ENCODE assay signal across 8 cellular contexts in genomic region chr3:175941352-175941751, GRCh38.
A peak's percentile ranks its signal among the peaks of the same experiment; 100 is the strongest.
DNase-seq lines count a peak whose midpoint lies in the region; ATAC-seq and TF ChIP-seq lines count a peak whose summit lies in the region.

No MANE protein-coding gene starts in this region.

- H3K4ac ChIP-seq in H9 (ENCODE audit: low read depth, low read length) = no peak overlapping the region

- H2BK5ac ChIP-seq in H9 (ENCODE audit: insufficient read length, low read length) = no peak overlapping the region

- H3K36me3 ChIP-seq in Panc1 (ENCODE audit: control insufficient read depth, insufficient read depth, low read length) = no peaks in the 10 kb centered on the region

- no peak overlapping the region for H2BK12ac ChIP-seq in H9 (ENCODE audit: insufficient read length, low read depth, low read length)

- peak overlapping the region; percentile 47 for H3K18ac ChIP-seq in H9 (ENCODE audit: insufficient read length, low read depth, low read length)

- ATAC-seq in Panc1 (no peak), right cardiac atrium (no peak)

- CTCF ChIA-PET in Panc1 (lab: Charles Lee) = no interaction called here

- no peak overlapping the region for H2AK5ac ChIP-seq in H9 (ENCODE audit: insufficient read length, low read length)

- H4K91ac ChIP-seq in H9 (ENCODE audit: insufficient read length, low read depth, low read length) = no peak overlapping the region

- no peak overlapping the region for H3K4me3 ChIP-seq in Panc1 (ENCODE audit: low read depth in 2 of 2, low read length in 2 of 2)
- no peak overlapping the region for H3K4me3 ChIP-seq in right cardiac atrium (ENCODE audit: low read length)

- H3K27ac Mint-ChIP-seq in H9 = peak overlapping the region in 1 of 3 experiments; percentile 69; a peak in 2 of 7 replicates

- no TSS peak for BruUV-seq in Panc1 (replicated peaks; lab: Mats Ljungman, UMichigan)

- no peaks in the 10 kb centered on the region for H3K23me2 ChIP-seq in H9 (ENCODE audit: insufficient read length, low read depth, low read length, poor library complexity, severe bottlenecking)

- H3T11ph ChIP-seq in H9 (ENCODE audit: low read length) = no peak overlapping the region

- H3K4me2 ChIP-seq in H9 (ENCODE audit: insufficient read depth, insufficient read length, low read length) = no peak overlapping the region

- no peak overlapping the region for H2BK20ac ChIP-seq in H9 (ENCODE audit: low read depth, low read length, poor library complexity, severe bottlenecking)

- H3K4me1 Mint-ChIP-seq in H9 = peaks cover 4% of the 10 kb centered on the region in 2 experiments; a peak in 3 of 4 replicates

- H3K79me1 ChIP-seq in H9 (ENCODE audit: insufficient read depth, low read depth, low read length, poor library complexity, severe bottlenecking) = no peaks in the 10 kb centered on the region

- peaks cover 17 to 43% (median 26%) of the 10 kb centered on the region in 3 experiments for H3K36me3 Mint-ChIP-seq in H9 (ENCODE audit: insufficient read depth in 1 of 3, low read depth in 3 of 3)

- no peak overlapping the region for H3K4me3 Mint-ChIP-seq in H9

- H3K9me3 Mint-ChIP-seq in H9 = peaks cover 27 to 46% of the 10 kb centered on the region in 2 experiments

- H4K20me1 ChIP-seq in H9 (ENCODE audit: control insufficient read depth, insufficient read depth, insufficient read length) = no peaks in the 10 kb centered on the region

- in situ Hi-C loops in Panc1 (cut with HindIII; ENCODE audit: low pct_unique_long_range_greater_than_20kb, low sequenced_read_pairs) = no loop called here

- H2AFZ ChIP-seq in H9 (ENCODE audit: low read length) = peak overlapping the region; percentile 57

- H3K27me3 ChIP-seq in H9 (ENCODE audit: insufficient read depth, low read length) = no peaks in the 10 kb centered on the region
- H3K27me3 ChIP-seq in Panc1 (ENCODE audit: control insufficient read depth, insufficient read depth, low read length) = no peaks in the 10 kb centered on the region
- H3K27me3 ChIP-seq in right cardiac atrium (ENCODE audit: control insufficient read depth, insufficient read depth) = no peaks in the 10 kb centered on the region

- H3K56ac ChIP-seq in H9 (ENCODE audit: insufficient read length, low read depth, low read length) = no peak overlapping the region

- H3K9me3 ChIP-seq in H9 (ENCODE audit: control insufficient read depth, low read depth, low read length) = peaks cover 2% of the 10 kb centered on the region
- peaks cover 14% of the 10 kb centered on the region; the same call in 1 of the 2 replicates for H3K9me3 ChIP-seq in Panc1 (ENCODE audit: control insufficient read depth, insufficient read depth, low read depth, low read length)
- H3K9me3 ChIP-seq in right cardiac atrium (ENCODE audit: control insufficient read depth, low read length) = no peaks in the 10 kb centered on the region

- no peak overlapping the region for H3K14ac ChIP-seq in H9 (ENCODE audit: insufficient read depth, low read length)

- intact Hi-C loops in Panc1 (cut with micrococcal nuclease; ENCODE audit: unreplicated experiment) (no loop called here), right cardiac atrium (cut with DNase I) (no loop called here)

- no peak overlapping the region for H3K9ac ChIP-seq in H9 (ENCODE audit: extremely low read depth, insufficient read length, low read length)

- H4K8ac ChIP-seq in H9 (replicated peaks; ENCODE audit: insufficient read length, low read depth, low read length) = no peak overlapping the region

- no peak overlapping the region for H2BK120ac ChIP-seq in H9 (ENCODE audit: low read depth, low read length, poor library complexity, severe bottlenecking)

- no peak overlapping the region for H3K27ac ChIP-seq in H9 (ENCODE audit: insufficient read length, low read depth, low read length)
- H3K27ac ChIP-seq in Panc1 (ENCODE audit: low read length) = no peak overlapping the region
- H3K27ac ChIP-seq in right cardiac atrium (ENCODE audit: low read length) = no peak overlapping the region

- H3K4me1 ChIP-seq in H9 (ENCODE audit: insufficient read depth, low read length) (no peaks in the 10 kb centered on the region), Panc1 (ENCODE audit: control insufficient read depth, insufficient read depth, low read length) (no peaks in the 10 kb centered on the region), right cardiac atrium (ENCODE audit: control insufficient read depth, insufficient read depth, low read length) (no peaks in the 10 kb centered on the region)

- no peak overlapping the region for H2BK15ac ChIP-seq in H9 (ENCODE audit: low read depth, low read length)

- POLR2A ChIA-PET in Panc1 (lab: Charles Lee) = no interaction called here

- H4K5ac ChIP-seq in H9 (ENCODE audit: insufficient read length, low read depth, low read length) = no peak overlapping the region

- peak; percentile 61 for TF ChIP-seq CTCF in H9 (conservative IDR thresholded peaks at IDR 0.05)
- peak; percentile 42 for TF ChIP-seq CTCF in Panc1 (IDR thresholded peaks at IDR 0.05)

- H3K27me3 Mint-ChIP-seq in H9 (ENCODE audit: low read depth) = no peaks in the 10 kb centered on the region

- no peak overlapping the region for H3K23ac ChIP-seq in H9 (ENCODE audit: insufficient read length, low read depth, low read length)

- no peaks in the 10 kb centered on the region for H3K79me2 ChIP-seq in H9 (ENCODE audit: insufficient read depth, low read length)

- DNase-seq in DMS 273 (lab: John Stamatoyannopoulos, UW; ENCODE audit: unreplicated experiment) = peak; percentile 70
- DNase-seq in H9 = peak; percentile 80
- no peak for DNase-seq in Panc1 (ENCODE audit: low read depth, low spot score)
- DNase-seq in iPS-NIHi7 (ENCODE audit: extremely low spot score) = peak; percentile 18
- no peak for DNase-seq in SW480 (ENCODE audit: low spot score)
- no peak for DNase-seq in occipital lobe (lab: John Stamatoyannopoulos, UW)
- no peak for DNase-seq in NK-92 treated with Interleukin-12 subunit alpha and Interleukin-12 subunit beta, amount 100 ng/mL, for 24 hours (lab: John Stamatoyannopoulos, UW)
- no peak for DNase-seq in right cardiac atrium

Comparison
In these comparisons a context has a peak if more than half of its experiments do, and no peak if none do; other contexts are left out.
1. DNase-seq: peak in DMS 273 (single experiment), H9 (single experiment) and iPS-NIHi7 (single experiment); none in Panc1 (single experiment), SW480 (single experiment), occipital lobe (single experiment), NK-92 treated with Interleukin-12 subunit alpha and Interleukin-12 subunit beta, amount 100 ng/mL, for 24 hours (single experiment) and right cardiac atrium (0 of 3).